18 cellular contexts compared by ENCODE assay signal in the genomic region with DNA sequence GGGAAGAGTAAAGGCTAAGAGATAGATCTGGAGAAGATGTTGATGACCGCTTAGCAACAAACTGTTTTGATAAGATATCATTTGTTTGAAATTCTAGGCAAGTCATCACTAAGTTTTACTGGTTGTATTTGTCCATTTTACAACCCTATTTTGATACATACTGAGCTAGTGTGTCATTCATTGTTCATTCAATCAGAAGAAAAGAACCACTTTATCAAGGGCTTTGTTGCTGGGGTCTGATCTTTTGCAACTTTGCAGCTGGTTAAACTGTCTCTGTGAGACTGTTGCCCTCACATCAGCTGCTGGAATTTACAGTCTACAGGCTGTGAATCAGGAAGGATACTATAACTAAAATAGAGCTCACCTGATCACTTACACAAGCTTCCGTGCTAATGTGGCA.
A peak's percentile ranks its signal among the peaks of the same experiment; 100 is the strongest.
DNase-seq lines count a peak whose midpoint lies in the region; ATAC-seq and TF ChIP-seq lines count a peak whose summit lies in the region.
"Had no signal": no experiment of that assay in that cellular context is flagged by ENCODE, and none has a peak within 500 bp of the region (broad histone marks: within the 10 kb centered on the region; RNA-seq: fewer than 3 reads in every experiment).

No MANE protein-coding gene starts in this region.

- intact Hi-C loops in MCF 10A (cut with micrococcal nuclease): no loop called here

- DNase-seq in LHCN-M2 (ENCODE audit: low read depth) (peak; percentile 5), astrocyte of the hippocampus (ENCODE audit: low read depth, low spot score) (peak; percentile 29), hepatocyte (ENCODE audit: low spot score) (peak; percentile 19), MCF 10A (ENCODE audit: unreplicated experiment) (no peak)
- DNase-seq in activated CD4-positive, alpha-beta T cell treated with anti-CD3 and anti-CD28 coated beads for 4 hours: no peak
- DNase-seq: ACHN; C1 segment of cervical spinal cord; CD8-positive, alpha-beta memory T cell; DMS 273 treated with DMSO at 0.1 percent for 48 hours; DND-41; MV-4-11; NCI-H187; NCI-H2107; NCI-H510A treated with DMSO at 0.1 percent for 48 hours; SJCRH30 had no signal

- CTCF ChIA-PET in MCF 10A (lab: Yijun Ruan, JAX): no interaction called here

- H3K27me3 ChIP-seq in hepatocyte: no peaks in the 10 kb centered on the region
- H3K27me3 ChIP-seq: SJCRH30 had no signal

- no peaks in the 10 kb centered on the region for H3K9me2 ChIP-seq in hepatocyte (replicated peaks; ENCODE audit: insufficient read depth)

- H4K20me1 ChIP-seq in hepatocyte (ENCODE audit: insufficient read depth, poor library complexity, severe bottlenecking): no peaks in the 10 kb centered on the region

- H3K4me3 Mint-ChIP-seq in MCF 10A (ENCODE audit: unreplicated experiment): no peak overlapping the region
- H3K4me3 Mint-ChIP-seq: CD8-positive, alpha-beta memory T cell had no signal

- no peaks in the 10 kb centered on the region for H3K79me2 ChIP-seq in hepatocyte

- no peaks in the 10 kb centered on the region for H3K9me3 ChIP-seq in hepatocyte (ENCODE audit: low read depth)
- H3K9me3 ChIP-seq: SJCRH30 had no signal

- H3K27me3 Mint-ChIP-seq in MCF 10A (ENCODE audit: insufficient read depth, unreplicated experiment): no peaks in the 10 kb centered on the region

- TF ChIP-seq CTCF in hepatocyte (IDR thresholded peaks at IDR 0.05; ENCODE audit: poor library complexity) (no peak), MCF 10A (IDR thresholded peaks at IDR 0.05; ENCODE audit: unreplicated experiment) (no peak)

- H3K9me3 Mint-ChIP-seq in MCF 10A (ENCODE audit: unreplicated experiment): peaks cover 15% of the 10 kb centered on the region

- ATAC-seq in HG03159 (IDR thresholded peaks at IDR 0.05; ENCODE audit: unreplicated experiment) (no peak), HG03571 (IDR thresholded peaks at IDR 0.05; ENCODE audit: unreplicated experiment) (no peak)
- ATAC-seq: K562 had no signal

- no peak overlapping the region for H3K4me3 ChIP-seq in hepatocyte
- H3K4me3 ChIP-seq: K562, SJCRH30 had no signal

- no TSS peak for BruUV-seq in MCF 10A (replicated peaks; lab: Mats Ljungman, UMichigan)

- H3K27ac ChIP-seq in hepatocyte: peak overlapping the region; percentile 58
- H3K27ac ChIP-seq: SJCRH30 had no signal

- H3K4me2 ChIP-seq in hepatocyte: no peak overlapping the region

- POLR2A ChIA-PET in MCF 10A (lab: Yijun Ruan, JAX): interaction anchor here (0.6 to 1.5 kb wide), 2 partner anchors 48 to 1009 kb away, joined by 3 to 5 read pairs; no protein-coding TSS in a partner anchor

- 78% methylated on average over 2 of the region's 2 CpGs for WGBS in hepatocyte (ENCODE audit: low lambda C conversion rate, missing lambda C conversion rate)

- no peaks in the 10 kb centered on the region for H3K36me3 ChIP-seq in hepatocyte (replicated peaks; ENCODE audit: insufficient read depth, low read depth)
- H3K36me3 ChIP-seq: SJCRH30 had no signal

- H3K4me1 Mint-ChIP-seq in MCF 10A (ENCODE audit: insufficient read depth, unreplicated experiment): peaks cover 9% of the 10 kb centered on the region
- H3K4me1 Mint-ChIP-seq: CD8-positive, alpha-beta memory T cell had no signal

- H3K36me3 Mint-ChIP-seq in MCF 10A (ENCODE audit: insufficient read depth, unreplicated experiment): no peaks in the 10 kb centered on the region
- H3K36me3 Mint-ChIP-seq: CD8-positive, alpha-beta memory T cell had no signal

- no peak overlapping the region for H2AFZ ChIP-seq in hepatocyte

- no peaks in the 10 kb centered on the region for H3K4me1 ChIP-seq in hepatocyte (ENCODE audit: insufficient read depth)
- H3K4me1 ChIP-seq: SJCRH30 had no signal

- H3K27ac Mint-ChIP-seq in MCF 10A (ENCODE audit: low read depth, unreplicated experiment): no peak overlapping the region
- H3K27ac Mint-ChIP-seq: CD8-positive, alpha-beta memory T cell had no signal

Comparison
In these comparisons a context has a peak if more than half of its experiments do, and no peak if none do; other contexts are left out.
1. DNase-seq: peak in LHCN-M2 (single experiment), astrocyte of the hippocampus (single experiment) and hepatocyte (single experiment); none in MCF 10A (single experiment) and activated CD4-positive, alpha-beta T cell treated with anti-CD3 and anti-CD28 coated beads for 4 hours (0 of 2).